ENCODE assay signal across 10 cellular contexts in the genomic region with DNA sequence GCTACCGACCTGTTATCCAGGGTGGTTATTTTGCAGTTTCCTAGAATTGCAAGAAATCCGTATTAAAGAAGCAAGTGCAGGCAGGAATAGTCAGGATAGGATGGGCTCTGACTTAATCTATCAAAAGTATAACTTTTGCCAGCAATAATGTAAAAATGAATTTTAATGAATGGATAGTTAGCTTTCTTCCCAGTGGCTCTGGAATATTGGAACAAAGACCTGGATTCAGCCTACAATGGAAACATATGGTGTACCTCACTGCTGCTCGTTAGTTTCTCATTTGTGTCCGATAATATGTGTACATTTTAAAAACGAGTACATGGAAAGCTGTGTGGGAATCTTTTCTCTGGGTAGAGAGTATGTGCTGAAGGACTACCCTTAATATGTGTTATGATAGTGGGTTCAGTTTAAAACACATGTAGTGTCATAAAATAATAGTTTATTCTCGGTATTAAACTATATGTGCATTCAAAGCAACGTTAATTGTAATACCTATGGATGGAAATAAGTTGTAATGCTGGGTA. TPM values are rescaled to one million over a fixed set of nuclear protein-coding genes. Genes with fewer than 3 reads are reported as not detected.
DNase-seq lines count a peak whose midpoint lies in the region; ATAC-seq, FAIRE-seq and TF ChIP-seq lines count a peak whose summit lies in the region.
"Had no signal": no experiment of that assay in that cellular context is flagged by ENCODE, and none has a peak within 500 bp of the region (broad histone marks: within the 10 kb centered on the region; RNA-seq: fewer than 3 reads in every experiment).

No MANE protein-coding gene starts in this region.

- H3K9me3 ChIP-seq in keratinocyte (ENCODE audit: control insufficient read depth, low read depth, low read length), result no peaks in the 10 kb centered on the region

- H3K4me3 Mint-ChIP-seq in mesothelial cell of epicardium, result no peak overlapping the region

- dilution Hi-C loops in keratinocyte (cut with MboI; ENCODE audit: extremely low pct_ligation_motif_present, low sequenced_read_pairs), result no loop called here

- peaks cover 4% of the 10 kb centered on the region for H3K9me1 ChIP-seq in keratinocyte (ENCODE audit: control insufficient read depth, extremely low read depth, insufficient read depth, low read length)

- peak overlapping the region; percentile 96 for H3K4me2 ChIP-seq in keratinocyte (ENCODE audit: control insufficient read depth, extremely low read depth, insufficient read depth, low read depth, low read length)

- DNase-seq in DMS53 (lab: John Stamatoyannopoulos, UW) (peak; percentile 13), DMS53 treated with DMSO at 0.1 percent for 48 hours (lab: John Stamatoyannopoulos, UW; ENCODE audit: unreplicated experiment) (no peak), keratinocyte (ENCODE audit: low read depth, low spot score) (no peak), mesothelial cell of epicardium (ENCODE audit: low spot score in 2 of 2, unreplicated experiment in 2 of 2) (no peak)

- H3K9ac ChIP-seq in keratinocyte (ENCODE audit: control insufficient read depth, extremely low read depth, insufficient read depth, low read length), result peak overlapping the region; percentile 73

- H4K20me1 ChIP-seq in keratinocyte (ENCODE audit: control insufficient read depth, extremely low read depth, insufficient read depth, low read length), result peaks cover 5% of the 10 kb centered on the region

- TF ChIP-seq CTCF in WI38 (IDR thresholded peaks at IDR 0.05; ENCODE audit: low read depth, low read length), result no peak
- TF ChIP-seq CTCF in keratinocyte (optimal IDR thresholded peaks at IDR 0.05 in 1 of 3, IDR thresholded peaks at IDR 0.05 in 1 of 3, conservative IDR thresholded peaks at IDR 0.05 in 1 of 3; ENCODE audit: extremely low read depth in 1 of 3, insufficient read depth in 2 of 3, low read length in 3 of 3), result no peak
- TF ChIP-seq CTCF in mesothelial cell of epicardium (IDR thresholded peaks at IDR 0.05; ENCODE audit: unreplicated experiment), result no peak

- H3K36me3 ChIP-seq in keratinocyte (ENCODE audit: control insufficient read depth in 2 of 2, extremely low read depth in 1 of 2, insufficient read depth in 2 of 2, low read length in 2 of 2), result peaks cover 0 to 5% of the 10 kb centered on the region in 2 experiments

- H3K4me1 Mint-ChIP-seq in mesothelial cell of epicardium, result peaks cover 17% of the 10 kb centered on the region

- H3K79me2 ChIP-seq in keratinocyte (ENCODE audit: control insufficient read depth, insufficient read depth, low read length), result peaks cover 32% of the 10 kb centered on the region

- FAIRE-seq in keratinocyte (lab: Jason Lieb, UNC), result no peak
- FAIRE-seq: A204.1 had no signal

- peaks cover 15% of the 10 kb centered on the region for H3K4me1 ChIP-seq in keratinocyte (ENCODE audit: control insufficient read depth, extremely low read depth, insufficient read depth, low read length)

- H3K27ac Mint-ChIP-seq in mesothelial cell of epicardium, result no peak overlapping the region
- H3K27ac Mint-ChIP-seq: activated T-helper 2 cell treated with anti-CD3 and anti-CD28 coated beads, Interferon-gamma antibody, Interleukin-2, Interleukin-4, amounts not matched to agents 10 μg/mL and 5 μg/mL and 100 μg/mL, durations not matched to agents 14 hours and 24 hours and 36 hours had no signal

- H2AFZ ChIP-seq in keratinocyte (ENCODE audit: control insufficient read depth, low read length), result peak overlapping the region; percentile 97

- H3K27me3 ChIP-seq in keratinocyte (ENCODE audit: control insufficient read depth, extremely low read depth, insufficient read depth, low read length), result no peaks in the 10 kb centered on the region

- ATAC-seq in HG03460 (IDR thresholded peaks at IDR 0.05; ENCODE audit: unreplicated experiment) (no peak), GM18858 (IDR thresholded peaks at IDR 0.05; ENCODE audit: unreplicated experiment) (no peak)

- H3K9me3 Mint-ChIP-seq in mesothelial cell of epicardium, result no peaks in the 10 kb centered on the region
- H3K9me3 Mint-ChIP-seq: activated T-helper 2 cell treated with anti-CD3 and anti-CD28 coated beads, Interferon-gamma antibody, Interleukin-2, Interleukin-4, amounts not matched to agents 10 μg/mL and 5 μg/mL and 100 μg/mL, durations not matched to agents 14 hours and 24 hours and 36 hours had no signal

- peak overlapping the region; percentile 80 for H3K4me3 ChIP-seq in WI38 (ENCODE audit: low read depth, low read length)
- H3K4me3 ChIP-seq in keratinocyte (ENCODE audit: control insufficient read depth in 2 of 3, extremely low read depth in 1 of 3, insufficient read depth in 2 of 3, low read depth in 1 of 3, low read length in 3 of 3), result peak overlapping the region; percentile 93 to 96 (median 96)

- H3K27ac ChIP-seq in keratinocyte (ENCODE audit: control insufficient read depth, insufficient read depth, low read length), result peak overlapping the region; percentile 4
- peak overlapping the region; percentile 95 for H3K27ac ChIP-seq in temporal lobe (ENCODE audit: low read depth, low read length)

- H3K27me3 Mint-ChIP-seq in mesothelial cell of epicardium (ENCODE audit: low read depth), result peaks cover 16% of the 10 kb centered on the region

- no peaks in the 10 kb centered on the region for H3K36me3 Mint-ChIP-seq in mesothelial cell of epicardium

RNA-seq across cellular contexts. Expression of a gene that starts 0.8 kb away (rescaled TPM):
- 2.2 to 5.5 TPM (median 4.2 TPM) in 3 replicates for polyA plus RNA-seq in keratinocyte
- polyA plus RNA-seq in keratinocyte (2011; ENCODE audit: low read depth), result 1.2 TPM
- 1.3 and 3.9 TPM in 2 replicates for polyA plus RNA-seq in keratinocyte (2011; cell fraction: cytosol; rRNA removed)
- polyA plus RNA-seq in keratinocyte (2011; cell fraction: nucleus; rRNA removed), result 5.7 and 11.1 TPM in 2 replicates
- 2.5 and 2.7 TPM in 2 replicates for polyA plus RNA-seq in keratinocyte (2012; ENCODE audit: low replicate concordance)
- polyA minus RNA-seq in keratinocyte, result 1.5 to 2.3 TPM in 2 of 3 replicates, not detected in the other
- polyA minus RNA-seq in keratinocyte (2011; cell fraction: cytosol; rRNA and poly(A)+ RNA removed), result 3.1 TPM
- 5.1 and 7.3 TPM in 2 replicates for polyA minus RNA-seq in keratinocyte (2011; cell fraction: nucleus; rRNA and poly(A)+ RNA removed)
- total RNA-seq in temporal lobe, result 105 TPM
- 5.2 to 6.1 TPM (median 5.8 TPM) in 3 replicates for total RNA-seq in mesothelial cell of epicardium

RNA-seq across cellular contexts. Expression of a gene that starts 1.6 kb away (rescaled TPM):
- 66.7 to 131 TPM (median 79.3 TPM) in 3 replicates for polyA plus RNA-seq in keratinocyte
- 114 TPM for polyA plus RNA-seq in keratinocyte (2011; ENCODE audit: low read depth)
- polyA plus RNA-seq in keratinocyte (2011; cell fraction: cytosol; rRNA removed), result 72.9 and 151 TPM in 2 replicates
- polyA plus RNA-seq in keratinocyte (2011; cell fraction: nucleus; rRNA removed), result 55.9 and 81.8 TPM in 2 replicates
- 72.7 and 74.3 TPM in 2 replicates for polyA plus RNA-seq in keratinocyte (2012; ENCODE audit: low replicate concordance)
- 6.4 to 65.9 TPM (median 16.3 TPM) in 3 replicates for polyA minus RNA-seq in keratinocyte
- 33.8 TPM for polyA minus RNA-seq in keratinocyte (2011; cell fraction: cytosol; rRNA and poly(A)+ RNA removed)
- 27.2 and 58.2 TPM in 2 replicates for polyA minus RNA-seq in keratinocyte (2011; cell fraction: nucleus; rRNA and poly(A)+ RNA removed)
- total RNA-seq in temporal lobe (64.4 TPM), mesothelial cell of epicardium (34.3 to 36.9 TPM (median 35.3 TPM) in 3 replicates)

Comparison
In these comparisons a context has a peak if more than half of its experiments do, and no peak if none do; other contexts are left out.
1. RNA of a gene that starts 0.8 kb away (total RNA-seq): 105 TPM in temporal lobe (single experiment); 5.2 to 6.1 TPM in mesothelial cell of epicardium; every median in the first group is over 10 times any median in the second.